Comparison of ENCODE assay signal across 23 cellular contexts in the genomic region with DNA sequence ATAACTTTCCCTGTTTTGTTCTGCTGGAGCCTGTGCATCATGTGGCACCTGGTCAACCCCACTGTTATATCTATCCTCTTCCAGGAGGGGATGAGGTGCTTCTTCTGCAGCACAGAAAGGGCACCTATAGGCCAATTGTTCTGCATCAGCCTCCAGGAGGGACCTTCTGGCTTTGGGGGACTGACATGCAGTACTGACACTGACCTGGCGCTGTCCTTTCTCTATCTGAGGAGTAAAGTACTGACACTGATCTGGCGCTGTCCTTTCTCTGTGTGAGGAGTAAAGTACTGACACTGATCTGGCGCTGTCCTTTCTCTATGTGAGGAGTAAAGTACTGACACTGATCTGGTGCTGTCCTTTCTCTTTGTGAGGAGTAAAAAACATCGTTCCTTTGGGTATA.
DNase-seq lines count a peak whose midpoint lies in the region; ATAC-seq, FAIRE-seq and TF ChIP-seq lines count a peak whose summit lies in the region.
"Had no signal": no experiment of that assay in that cellular context is flagged by ENCODE, and none has a peak within 500 bp of the region (broad histone marks: within the 10 kb centered on the region; RNA-seq: fewer than 3 reads in every experiment).

No MANE protein-coding gene starts in this region.

- H3K4me3 ChIP-seq in HepG2 (replicated peaks in 1 of 3; ENCODE audit: insufficient read depth in 1 of 3, low read depth in 2 of 3, low read length in 3 of 3) = no peak overlapping the region
- no peak overlapping the region for H3K4me3 ChIP-seq in right lobe of liver
- no peak overlapping the region for H3K4me3 ChIP-seq in mesendoderm (ENCODE audit: low read length)
- H3K4me3 ChIP-seq: BLaER1, GM12878, GM23248, HAP-1 had no signal

- in situ Hi-C loops in HepG2 (cut with HindIII; ENCODE audit: extremely low pct_ligation_motif_present, low pct_unique_long_range_greater_than_20kb) = no loop called here
- in situ Hi-C loops in G401 (cut with HindIII; ENCODE audit: low sequenced_read_pairs) = no loop called here

- H4K5ac ChIP-seq in mesendoderm (ENCODE audit: low read length) = no peak overlapping the region

- H3K4me2 ChIP-seq in HepG2 (ENCODE audit: low read depth, low read length) = no peak overlapping the region
- H3K4me2 ChIP-seq in mesendoderm (ENCODE audit: low read length) = no peak overlapping the region
- H3K4me2 ChIP-seq: BLaER1 had no signal

- H3K27me3 Mint-ChIP-seq in WTC11 (ENCODE audit: low read depth) = no peaks in the 10 kb centered on the region
- H3K27me3 Mint-ChIP-seq: B cell; CD4-positive, CD25-positive, alpha-beta regulatory T cell had no signal

- no peaks in the 10 kb centered on the region; a peak in 1 of 5 replicates for H3K27me3 ChIP-seq in HepG2 (ENCODE audit: control insufficient read depth in 1 of 2, insufficient read depth in 2 of 2, low read length in 2 of 2)
- no peaks in the 10 kb centered on the region for H3K27me3 ChIP-seq in right lobe of liver
- no peaks in the 10 kb centered on the region for H3K27me3 ChIP-seq in mesendoderm (ENCODE audit: insufficient read depth, low read length, poor library complexity)
- H3K27me3 ChIP-seq: BLaER1 had no signal

- H4K20me1 ChIP-seq in HepG2 (ENCODE audit: insufficient read depth, low read length) = no peaks in the 10 kb centered on the region
- H4K20me1 ChIP-seq: BLaER1 had no signal

- H4K8ac ChIP-seq in mesendoderm (ENCODE audit: low read depth, low read length) = no peak overlapping the region

- no peak for TF ChIP-seq RAD21 in HepG2 (CRISPR knock-in tag; IDR thresholded peaks at IDR 0.05)

- no peaks in the 10 kb centered on the region for H3K4me1 Mint-ChIP-seq in WTC11
- H3K4me1 Mint-ChIP-seq: B cell; CD4-positive, CD25-positive, alpha-beta regulatory T cell had no signal

- WGBS in HepG2 (ENCODE audit: low lambda C conversion rate) = 30% methylated on average over 3 of the region's 4 CpGs
- 55% methylated on average over 2 of the region's 4 CpGs for WGBS in right lobe of liver (ENCODE audit: insufficient coverage, low coverage, low lambda C conversion rate, missing lambda C conversion rate)
- no CpG with 5 or more reads among the region's 4 CpGs for WGBS in mesendoderm (ENCODE audit: extremely low coverage, insufficient coverage, low lambda C conversion rate)

- H3K18ac ChIP-seq in mesendoderm (ENCODE audit: low read length) = no peak overlapping the region

- DNase-seq in HepG2 (ENCODE audit: low spot score) (peak; percentile 4), right lobe of liver (no peak), WTC11 (ENCODE audit: low spot score) (no peak), mesendoderm (peak; percentile 45), G401 (ENCODE audit: low spot score) (no peak), NCI-H510A (lab: John Stamatoyannopoulos, UW) (no peak), SKM-1 treated with dmso at 0.1 percent for 144 hours (lab: John Stamatoyannopoulos, UW; ENCODE audit: unreplicated experiment) (no peak)
- DNase-seq: Caco-2; CD4-positive, CD25-positive, alpha-beta regulatory T cell; CD8-positive, alpha-beta T cell; DMS153; DND-41; GDM1; GM23248; HFFc6 had no signal

- POLR2A ChIA-PET in HepG2 (lab: Yijun Ruan, JAX) (no interaction called here), WTC11 (lab: Charles Lee) (no interaction called here)

- H2BK15ac ChIP-seq in mesendoderm (replicated peaks; ENCODE audit: low read depth) = no peak overlapping the region

- peaks cover 7% of the 10 kb centered on the region for H3K9me3 Mint-ChIP-seq in WTC11

- H3K27ac Mint-ChIP-seq in WTC11 = no peak overlapping the region
- H3K27ac Mint-ChIP-seq: B cell; CD4-positive, CD25-positive, alpha-beta regulatory T cell; CD8-positive, alpha-beta T cell; HFFc6 had no signal

- H3K79me2 ChIP-seq in HepG2 (ENCODE audit: insufficient read depth, low read length) (no peaks in the 10 kb centered on the region), mesendoderm (ENCODE audit: control insufficient read depth, insufficient read depth, low read length) (no peaks in the 10 kb centered on the region)

- peak; percentile 84 for ATAC-seq in HepG2
- no peak for ATAC-seq in right lobe of liver
- ATAC-seq in WTC11 = peak; percentile 75
- ATAC-seq: CD8-positive, alpha-beta T cell; GM12878 had no signal

- H3K9me3 ChIP-seq in HepG2 (ENCODE audit: low read length) (peaks cover 31% of the 10 kb centered on the region; the same call in 1 of the 2 replicates), right lobe of liver (no peaks in the 10 kb centered on the region)
- H3K9me3 ChIP-seq: BLaER1, Caco-2, HAP-1 had no signal

- no peak overlapping the region for H3K56ac ChIP-seq in mesendoderm (ENCODE audit: low read length)

- H2AK5ac ChIP-seq in mesendoderm (ENCODE audit: low read length) = no peak overlapping the region

- H3K23ac ChIP-seq in mesendoderm (ENCODE audit: low read length) = no peak overlapping the region

- no peak for TF ChIP-seq POLR2A in HepG2 (IDR thresholded peaks at IDR 0.05; ENCODE audit: insufficient read depth in 1 of 2, low read depth in 2 of 2, low read length in 2 of 2)
- no peak for TF ChIP-seq POLR2A in right lobe of liver (IDR thresholded peaks at IDR 0.05)

- TF ChIP-seq CTCF in HepG2 (CRISPR knock-in tag; IDR thresholded peaks at IDR 0.05) = no peak
- TF ChIP-seq CTCF in right lobe of liver (IDR thresholded peaks at IDR 0.05) = no peak
- TF ChIP-seq CTCF in WTC11 (IDR thresholded peaks at IDR 0.05) = no peak

- H2BK5ac ChIP-seq in mesendoderm (ENCODE audit: low read length) = no peak overlapping the region

- H3K27ac ChIP-seq in HepG2 (ENCODE audit: extremely low read length, insufficient read depth, low read length) (no peak overlapping the region), right lobe of liver (no peak overlapping the region), mesendoderm (ENCODE audit: low read depth, low read length) (no peak overlapping the region)
- H3K27ac ChIP-seq: 22Rv1, BLaER1, C4-2B, GM23248 had no signal

- H3K36me3 Mint-ChIP-seq in WTC11 = no peaks in the 10 kb centered on the region
- H3K36me3 Mint-ChIP-seq: CD4-positive, CD25-positive, alpha-beta regulatory T cell; CD8-positive, alpha-beta T cell had no signal

- TF ChIP-seq EP300 in HepG2 (IDR thresholded peaks at IDR 0.05; ENCODE audit: low read depth in 2 of 2, low read length in 2 of 2) (no peak), HepG2 (CRISPR knock-in tag; IDR thresholded peaks at IDR 0.05; ENCODE audit: borderline replicate concordance) (no peak)

- no peak overlapping the region for H2BK120ac ChIP-seq in mesendoderm (ENCODE audit: low read depth, low read length)

- no peaks in the 10 kb centered on the region for H3K79me1 ChIP-seq in mesendoderm (ENCODE audit: low read length)

- no peak overlapping the region for H3K4ac ChIP-seq in mesendoderm (ENCODE audit: low read depth, low read length)

- 0 out of 2 replicates have a peak, but pooled peaks cover 6% of the 10 kb centered on the region for H3K4me1 ChIP-seq in HepG2 (ENCODE audit: insufficient read depth, low read length)
- H3K4me1 ChIP-seq in right lobe of liver = no peaks in the 10 kb centered on the region
- no peaks in the 10 kb centered on the region for H3K4me1 ChIP-seq in mesendoderm (ENCODE audit: control insufficient read depth, low read depth, low read length)
- H3K4me1 ChIP-seq: Caco-2, HAP-1 had no signal

- FAIRE-seq in HepG2 (lab: Jason Lieb, UNC) = no peak
- FAIRE-seq: A204.1, GM12878, GM19239 had no signal

- no TSS peak for BruUV-seq in HepG2 (replicated peaks; lab: Mats Ljungman, UMichigan)

- CTCF ChIA-PET in HepG2 (lab: Yijun Ruan, JAX; ENCODE audit: low intra/inter-chr PET ratio, low total read pairs) (no interaction called here), WTC11 (lab: Charles Lee) (no interaction called here)

- no peaks in the 10 kb centered on the region for H3K36me3 ChIP-seq in HepG2 (replicated peaks in 1 of 2; ENCODE audit: control insufficient read depth in 1 of 2, insufficient read depth in 2 of 2, low read length in 2 of 2)
- no peaks in the 10 kb centered on the region for H3K36me3 ChIP-seq in right lobe of liver
- H3K36me3 ChIP-seq in mesendoderm (ENCODE audit: control insufficient read depth, insufficient read depth, low read length) = no peaks in the 10 kb centered on the region
- H3K36me3 ChIP-seq: BLaER1, HAP-1 had no signal

- no peak overlapping the region for H3K9ac ChIP-seq in HepG2 (ENCODE audit: insufficient read depth, low read depth, low read length)
- no peak overlapping the region for H3K9ac ChIP-seq in mesendoderm (ENCODE audit: low read length)
- H3K9ac ChIP-seq: BLaER1, GM23248 had no signal

- no peak overlapping the region for H3K4me3 Mint-ChIP-seq in WTC11
- H3K4me3 Mint-ChIP-seq: B cell; CD4-positive, CD25-positive, alpha-beta regulatory T cell; CD8-positive, alpha-beta T cell; HFFc6 had no signal

- H2AFZ ChIP-seq in HepG2 (ENCODE audit: low read length) = no peak overlapping the region
- H2AFZ ChIP-seq: GM23248 had no signal

- intact Hi-C loops in HepG2 (cut with micrococcal nuclease; ENCODE audit: unreplicated experiment) = no loop called here
- intact Hi-C loops in right lobe of liver (cut with DNase I) = no loop called here

TF ChIP-seq in HepG2, 621 proteins besides CTCF, POLR2A, EP300 and RAD21 (continues in another document):
- TF ChIP-seq ZNF121 (CRISPR knock-in tag; IDR thresholded peaks at IDR 0.05) (no peak), CHD2 (IDR thresholded peaks at IDR 0.05; ENCODE audit: low read depth, low read length) (no peak), ZMYM3 (CRISPR knock-in tag; IDR thresholded peaks at IDR 0.05) (no peak), IKZF1 (IDR thresholded peaks at IDR 0.05) (no peak), ZNF3 (CRISPR knock-in tag; IDR thresholded peaks at IDR 0.05) (no peak), FIP1L1 (IDR thresholded peaks at IDR 0.05; ENCODE audit: borderline replicate concordance, insufficient read depth, low read depth, low read length) (no peak)

TF ChIP-seq in WTC11, 78 proteins besides CTCF, POLR2A, EP300 and RAD21:
- TF ChIP-seq, protein P1, sequence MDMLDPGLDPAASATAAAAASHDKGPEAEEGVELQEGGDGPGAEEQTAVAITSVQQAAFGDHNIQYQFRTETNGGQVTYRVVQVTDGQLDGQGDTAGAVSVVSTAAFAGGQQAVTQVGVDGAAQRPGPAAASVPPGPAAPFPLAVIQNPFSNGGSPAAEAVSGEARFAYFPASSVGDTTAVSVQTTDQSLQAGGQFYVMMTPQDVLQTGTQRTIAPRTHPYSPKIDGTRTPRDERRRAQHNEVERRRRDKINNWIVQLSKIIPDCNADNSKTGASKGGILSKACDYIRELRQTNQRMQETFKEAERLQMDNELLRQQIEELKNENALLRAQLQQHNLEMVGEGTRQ (CRISPR knock-in tag; IDR thresholded peaks at IDR 0.05) = no peak
- TF ChIP-seq NR3C1 (CRISPR knock-in tag; conservative IDR thresholded peaks at IDR 0.05; ENCODE audit: low read depth) = no peak
- TF ChIP-seq TEAD1 (CRISPR knock-in tag; IDR thresholded peaks at IDR 0.05) = no peak
- TF ChIP-seq GTF2I (CRISPR knock-in tag; conservative IDR thresholded peaks at IDR 0.05) = no peak
- TF ChIP-seq ETV6 (CRISPR knock-in tag; IDR thresholded peaks at IDR 0.05) = no peak
- no peak for TF ChIP-seq IRF2 (CRISPR knock-in tag; IDR thresholded peaks at IDR 0.05; ENCODE audit: borderline replicate concordance, low read depth)

Comparison
In these comparisons a context has a peak if more than half of its experiments do, and no peak if none do; other contexts are left out.
1. ATAC-seq: peak in HepG2 (single experiment) and WTC11 (single experiment); none in right lobe of liver (0 of 4).
2. DNase-seq: peak in HepG2 (single experiment) and mesendoderm (single experiment); none in right lobe of liver (0 of 3), WTC11 (single experiment), G401 (single experiment), NCI-H510A (single experiment) and SKM-1 treated with dmso at 0.1 percent for 144 hours (single experiment).